In genomic region chr14:75860561-75861160, GRCh38 we compare ENCODE assay signal across 18 cellular contexts.
DNase-seq lines count a peak whose midpoint lies in the region; ATAC-seq, FAIRE-seq and TF ChIP-seq lines count a peak whose summit lies in the region.
"Had no signal": no experiment of that assay in that cellular context is flagged by ENCODE, and none has a peak within 500 bp of the region (broad histone marks: within the 10 kb centered on the region; RNA-seq: fewer than 3 reads in every experiment).

No MANE protein-coding gene starts in this region.

- intact Hi-C loops in Panc1 (cut with micrococcal nuclease; ENCODE audit: unreplicated experiment) = no loop called here

- peaks cover 9% of the 10 kb centered on the region for H3K4me1 Mint-ChIP-seq in activated naive CD8-positive, alpha-beta T cell treated with anti-CD3 and anti-CD28 coated beads, Interleukin-2, amount 50 U/mL, for 24 hours
- peaks cover 3% of the 10 kb centered on the region for H3K4me1 Mint-ChIP-seq in activated naive CD8-positive, alpha-beta T cell treated with anti-CD3 and anti-CD28 coated beads for 36 hours
- H3K4me1 Mint-ChIP-seq: CD14-positive monocyte had no signal

- no peak overlapping the region for H3K4me3 Mint-ChIP-seq in activated naive CD8-positive, alpha-beta T cell treated with anti-CD3 and anti-CD28 coated beads, Interleukin-2, amount 50 U/mL, for 24 hours
- no peak overlapping the region for H3K4me3 Mint-ChIP-seq in activated naive CD8-positive, alpha-beta T cell treated with anti-CD3 and anti-CD28 coated beads for 36 hours
- H3K4me3 Mint-ChIP-seq: CD14-positive monocyte, mesothelial cell of epicardium had no signal

- peak; percentile 58 for FAIRE-seq in keratinocyte (lab: Jason Lieb, UNC)
- FAIRE-seq: A204.1, kidney had no signal

- peaks cover 3% of the 10 kb centered on the region for H3K36me3 Mint-ChIP-seq in activated naive CD8-positive, alpha-beta T cell treated with anti-CD3 and anti-CD28 coated beads, Interleukin-2, amount 50 U/mL, for 24 hours (ENCODE audit: low read depth)
- peaks cover 3% of the 10 kb centered on the region for H3K36me3 Mint-ChIP-seq in activated naive CD8-positive, alpha-beta T cell treated with anti-CD3 and anti-CD28 coated beads for 36 hours

- H3K4me3 ChIP-seq in Panc1 (ENCODE audit: low read depth in 2 of 2, low read length in 2 of 2) = no peak overlapping the region
- no peak overlapping the region for H3K4me3 ChIP-seq in keratinocyte (ENCODE audit: control insufficient read depth in 2 of 3, extremely low read depth in 1 of 3, insufficient read depth in 2 of 3, low read depth in 1 of 3, low read length in 3 of 3)
- no peak overlapping the region for H3K4me3 ChIP-seq in urinary bladder (ENCODE audit: low read depth, low read length)
- H3K4me3 ChIP-seq: heart right ventricle, tibial artery had no signal

- H3K79me2 ChIP-seq in keratinocyte (ENCODE audit: control insufficient read depth, insufficient read depth, low read length) = no peaks in the 10 kb centered on the region

- H3K4me1 ChIP-seq in Panc1 (ENCODE audit: control insufficient read depth, insufficient read depth, low read length) (no peaks in the 10 kb centered on the region; the same call in 1 of the 2 replicates), keratinocyte (ENCODE audit: control insufficient read depth, extremely low read depth, insufficient read depth, low read length) (peaks cover 6% of the 10 kb centered on the region), urinary bladder (ENCODE audit: insufficient read depth) (no peaks in the 10 kb centered on the region)

- H3K9me3 ChIP-seq in Panc1 (ENCODE audit: control insufficient read depth, insufficient read depth, low read depth, low read length) = no peaks in the 10 kb centered on the region
- no peaks in the 10 kb centered on the region for H3K9me3 ChIP-seq in keratinocyte (ENCODE audit: control insufficient read depth, low read depth, low read length)
- H3K9me3 ChIP-seq: heart right ventricle, tibial artery had no signal

- no peak overlapping the region for H3K9ac ChIP-seq in keratinocyte (ENCODE audit: control insufficient read depth, extremely low read depth, insufficient read depth, low read length)

- BruUV-seq in Panc1 (replicated peaks; lab: Mats Ljungman, UMichigan) = no TSS peak

- ATAC-seq in activated naive CD8-positive, alpha-beta T cell treated with anti-CD3 and anti-CD28 coated beads, Interleukin-2, amount 50 U/mL, for 24 hours = no peak
- no peak for ATAC-seq in Panc1
- ATAC-seq in esophagus mucosa = no peak

- DNase-seq in activated naive CD8-positive, alpha-beta T cell treated with anti-CD3 and anti-CD28 coated beads, Interleukin-2, amount 50 U/mL, for 24 hours = no peak
- DNase-seq in activated naive CD8-positive, alpha-beta T cell treated with anti-CD3 and anti-CD28 coated beads for 36 hours = no peak
- DNase-seq in Panc1 (ENCODE audit: low read depth, low spot score) = no peak
- no peak for DNase-seq in keratinocyte (ENCODE audit: low read depth, low spot score)
- DNase-seq in stimulated activated CD8-positive, alpha-beta memory T cell treated with anti-CD3 and anti-CD28 coated beads, Interleukin-4, amount 100 ng/mL, for 48 hours = no peak
- DNase-seq in effector CD4-positive, alpha-beta T cell = no peak
- DNase-seq: activated naive CD4-positive, alpha-beta T cell; heart right ventricle; kidney; NCI-H1092; stimulated activated CD4-positive, alpha-beta T cell treated with anti-CD3 and anti-CD28 coated beads, Interleukin-4, amount 100 ng/mL, for 1 hour; T-helper 2 cell; tibial artery had no signal

- no peaks in the 10 kb centered on the region for H4K20me1 ChIP-seq in keratinocyte (ENCODE audit: control insufficient read depth, extremely low read depth, insufficient read depth, low read length)

- H3K36me3 ChIP-seq in Panc1 (ENCODE audit: control insufficient read depth, insufficient read depth, low read length) (peaks cover 2% of the 10 kb centered on the region; the same call in 1 of the 2 replicates), keratinocyte (ENCODE audit: control insufficient read depth in 2 of 2, extremely low read depth in 1 of 2, insufficient read depth in 2 of 2, low read length in 2 of 2) (no peaks in the 10 kb centered on the region), urinary bladder (ENCODE audit: insufficient read depth) (no peaks in the 10 kb centered on the region)

- no peak overlapping the region for H2AFZ ChIP-seq in keratinocyte (ENCODE audit: control insufficient read depth, low read length)

- TF ChIP-seq CTCF in Panc1 (IDR thresholded peaks at IDR 0.05) = no peak
- TF ChIP-seq CTCF in keratinocyte (optimal IDR thresholded peaks at IDR 0.05 in 1 of 3, IDR thresholded peaks at IDR 0.05 in 1 of 3, conservative IDR thresholded peaks at IDR 0.05 in 1 of 3; ENCODE audit: extremely low read depth in 1 of 3, insufficient read depth in 2 of 3, low read length in 3 of 3) = no peak

- no peaks in the 10 kb centered on the region for H3K9me1 ChIP-seq in keratinocyte (ENCODE audit: control insufficient read depth, extremely low read depth, insufficient read depth, low read length)

- no peaks in the 10 kb centered on the region for H3K27me3 Mint-ChIP-seq in activated naive CD8-positive, alpha-beta T cell treated with anti-CD3 and anti-CD28 coated beads, Interleukin-2, amount 50 U/mL, for 24 hours
- H3K27me3 Mint-ChIP-seq in activated naive CD8-positive, alpha-beta T cell treated with anti-CD3 and anti-CD28 coated beads for 36 hours = no peaks in the 10 kb centered on the region

- H3K9me3 Mint-ChIP-seq in activated naive CD8-positive, alpha-beta T cell treated with anti-CD3 and anti-CD28 coated beads, Interleukin-2, amount 50 U/mL, for 24 hours = no peaks in the 10 kb centered on the region
- no peaks in the 10 kb centered on the region for H3K9me3 Mint-ChIP-seq in activated naive CD8-positive, alpha-beta T cell treated with anti-CD3 and anti-CD28 coated beads for 36 hours
- H3K9me3 Mint-ChIP-seq: CD14-positive monocyte, mesothelial cell of epicardium had no signal

- CTCF ChIA-PET in Panc1 (lab: Charles Lee) = no interaction called here

- dilution Hi-C loops in keratinocyte (cut with MboI; ENCODE audit: extremely low pct_ligation_motif_present, low sequenced_read_pairs) = no loop called here

- WGBS in urinary bladder = 44% methylated on average over 5 of the region's 5 CpGs

- H3K4me2 ChIP-seq in keratinocyte (ENCODE audit: control insufficient read depth, extremely low read depth, insufficient read depth, low read depth, low read length) = no peak overlapping the region

- H3K27me3 ChIP-seq in Panc1 (ENCODE audit: control insufficient read depth, insufficient read depth, low read length) (no peaks in the 10 kb centered on the region), keratinocyte (ENCODE audit: control insufficient read depth, extremely low read depth, insufficient read depth, low read length) (no peaks in the 10 kb centered on the region)
- H3K27me3 ChIP-seq: heart right ventricle, tibial artery had no signal

- H3K27ac Mint-ChIP-seq in activated naive CD8-positive, alpha-beta T cell treated with anti-CD3 and anti-CD28 coated beads, Interleukin-2, amount 50 U/mL, for 24 hours = peak overlapping the region; percentile 1
- H3K27ac Mint-ChIP-seq in activated naive CD8-positive, alpha-beta T cell treated with anti-CD3 and anti-CD28 coated beads for 36 hours = no peak overlapping the region
- H3K27ac Mint-ChIP-seq: CD14-positive monocyte had no signal

- POLR2A ChIA-PET in Panc1 (lab: Charles Lee) = interaction anchor here (0.6 kb wide), 1 partner anchor 113 kb away, joined by 3 read pairs; no protein-coding TSS in a partner anchor

- H3K27ac ChIP-seq in Panc1 (ENCODE audit: low read length) = peak overlapping the region; percentile 34; the same call in 1 of the 2 replicates
- no peak overlapping the region for H3K27ac ChIP-seq in keratinocyte (ENCODE audit: control insufficient read depth, insufficient read depth, low read length)
- H3K27ac ChIP-seq in urinary bladder (ENCODE audit: low read depth) = peak overlapping the region; percentile 67
- H3K27ac ChIP-seq: tibial artery had no signal

- in situ Hi-C loops in Panc1 (cut with HindIII; ENCODE audit: low pct_unique_long_range_greater_than_20kb, low sequenced_read_pairs) = no loop called here
